Comparison of ENCODE assay signal across 11 cellular contexts in the genomic region with DNA sequence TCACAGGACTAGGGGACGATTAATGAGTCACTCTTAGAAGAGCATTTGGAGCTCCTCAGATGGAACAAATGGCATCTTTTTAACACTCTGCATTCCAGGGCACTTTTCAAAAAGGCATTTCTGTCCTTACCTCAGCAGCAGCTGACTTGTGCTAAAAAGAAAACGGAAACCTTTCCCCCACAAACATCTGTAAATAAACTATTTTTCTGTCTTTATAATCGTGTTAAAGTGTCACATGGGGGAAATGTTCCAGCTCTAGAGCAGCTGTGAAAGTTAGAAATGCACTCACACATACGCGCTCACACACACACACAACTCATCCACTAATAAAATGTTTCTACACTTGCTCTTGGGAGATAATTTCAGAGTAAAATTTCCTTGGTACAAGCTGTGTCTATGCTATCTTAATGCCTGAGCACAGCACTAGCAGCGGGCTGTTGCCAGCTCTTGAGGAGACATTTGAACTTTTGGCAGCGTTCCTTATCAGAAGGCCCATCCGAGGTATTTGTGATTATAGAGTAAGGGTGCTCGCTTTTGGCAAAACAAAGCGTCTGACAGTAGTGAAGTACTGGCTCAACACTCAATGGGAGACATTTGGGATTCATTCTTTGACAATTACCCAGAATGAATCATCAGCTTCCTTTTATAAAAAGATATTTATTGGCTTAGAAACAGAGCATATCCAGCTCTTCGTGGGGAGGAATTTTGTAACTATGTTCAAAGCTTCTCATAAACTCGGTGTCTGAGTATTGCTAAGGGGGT.
DNase-seq lines count a peak whose midpoint lies in the region; ATAC-seq, FAIRE-seq and TF ChIP-seq lines count a peak whose summit lies in the region.
"Had no signal": no experiment of that assay in that cellular context is flagged by ENCODE, and none has a peak within 500 bp of the region (broad histone marks: within the 10 kb centered on the region; RNA-seq: fewer than 3 reads in every experiment).

No MANE protein-coding gene starts in this region.

- TF ChIP-seq CTCF in bronchial epithelial cell (IDR thresholded peaks at IDR 0.05; ENCODE audit: insufficient read depth, low read length, severe bottlenecking) (no peak), lung (IDR thresholded peaks at IDR 0.05; ENCODE audit: control extremely low read depth, extremely low read depth) (no peak), tibial artery (IDR thresholded peaks at IDR 0.05) (no peak), GM10266 (IDR thresholded peaks at IDR 0.05; ENCODE audit: control insufficient read depth, insufficient read depth, low read depth, missing control alignments) (no peak)

- intact Hi-C loops in tibial artery (cut with DNase I; ENCODE audit: low total_unique reads) = no loop called here

- H3K36me3 ChIP-seq in bronchial epithelial cell (ENCODE audit: control insufficient read depth, insufficient read depth, low read length) (no peaks in the 10 kb centered on the region), lung (ENCODE audit: control insufficient read depth in 2 of 2, insufficient read depth in 2 of 2, low read length in 2 of 2) (peaks cover 0 to 9% of the 10 kb centered on the region in 2 donors), tibial artery (no peaks in the 10 kb centered on the region)

- peak in 70 of 76 experiments; percentile 7 to 86 (median 54) for DNase-seq in HUDEP-2 (lab: John Stamatoyannopoulos, UW; ENCODE audit: unreplicated experiment in 76 of 76)
- peak; percentile 31 for DNase-seq in bronchial epithelial cell (ENCODE audit: low read depth)
- no peak for DNase-seq in lung (ENCODE audit: low spot score)
- DNase-seq in tibial artery = peak in 1 of 2 donors; percentile 35
- DNase-seq in stimulated activated naive CD8-positive, alpha-beta T cell treated with anti-CD3 and anti-CD28 coated beads, Interleukin-15, Interleukin-2, amounts not matched to agents 100 U/mL and 50 U/mL, for 24 hours = no peak
- no peak for DNase-seq in GM10266 (ENCODE audit: extremely low spot score)
- DNase-seq: naive B cell had no signal

- 40 to 65% methylated on average over 12 of the region's 12 CpGs for WGBS in lung, 2 donors

- H3K4me1 ChIP-seq in lung (ENCODE audit: control insufficient read depth in 2 of 2, insufficient read depth in 2 of 2, low read length in 2 of 2) (peaks cover 0 to 9% of the 10 kb centered on the region in 2 donors), tibial artery (peaks cover 0 to 18% (median 8%) of the 10 kb centered on the region in 4 donors)

- H3K27me3 ChIP-seq in bronchial epithelial cell (ENCODE audit: control insufficient read depth, insufficient read depth, low read length) = no peaks in the 10 kb centered on the region
- no peaks in the 10 kb centered on the region for H3K27me3 ChIP-seq in lung (ENCODE audit: control insufficient read depth, insufficient read depth)
- no peaks in the 10 kb centered on the region for H3K27me3 ChIP-seq in tibial artery

- H3K4me3 ChIP-seq in bronchial epithelial cell (ENCODE audit: low read depth, low read length) (no peak overlapping the region), lung (no peak overlapping the region), tibial artery (no peak overlapping the region)

- no peak for FAIRE-seq in bronchial epithelial cell (lab: Jason Lieb, UNC)
- FAIRE-seq: colon had no signal

- peak overlapping the region in 1 of 2 donors; percentile 64 for H3K27ac ChIP-seq in lung (ENCODE audit: low read depth in 1 of 2, low read length in 1 of 2)
- peak overlapping the region; percentile 16 for H3K27ac ChIP-seq in tibial artery
- H3K27ac ChIP-seq: VCaP had no signal

- H3K9me3 ChIP-seq in lung (ENCODE audit: control insufficient read depth in 2 of 2, insufficient read depth in 1 of 2, low read length in 1 of 2) (no peaks in the 10 kb centered on the region), tibial artery (no peaks in the 10 kb centered on the region)

- ATAC-seq in lung (ENCODE audit: insufficient read depth, low FRiP score) (peak; percentile 19), HG03159 (IDR thresholded peaks at IDR 0.05; ENCODE audit: unreplicated experiment) (no peak), HG03108 (IDR thresholded peaks at IDR 0.05; ENCODE audit: unreplicated experiment) (no peak)
- ATAC-seq in stimulated activated naive CD8-positive, alpha-beta T cell treated with anti-CD3 and anti-CD28 coated beads, Interleukin-15, Interleukin-2, amounts not matched to agents 100 U/mL and 50 U/mL, for 24 hours = no peak

Comparison
In these comparisons a context has a peak if more than half of its experiments do, and no peak if none do; other contexts are left out.
1. DNase-seq: peak in HUDEP-2 (70 of 76) and bronchial epithelial cell (single experiment); none in lung (single experiment), stimulated activated naive CD8-positive, alpha-beta T cell treated with anti-CD3 and anti-CD28 coated beads, Interleukin-15, Interleukin-2, amounts not matched to agents 100 U/mL and 50 U/mL, for 24 hours (single experiment) and GM10266 (single experiment).